31 cellular contexts compared by ENCODE assay signal in genomic region chrX:36626898-36627297, GRCh38.
"Had no signal": no experiment of that assay in that cellular context is flagged by ENCODE, and none has a peak within 500 bp of the region (broad histone marks: within the 10 kb centered on the region; RNA-seq: fewer than 3 reads in every experiment).

No MANE protein-coding gene starts in this region.

- H3K27ac ChIP-seq: neutrophil, pancreas, prostate gland, skin epidermis, spleen, suprapubic skin, testis, tibial artery, transverse colon, upper lobe of right lung, uterus had no signal

- H3K4me3 Mint-ChIP-seq: naive thymus-derived CD8-positive, alpha-beta T cell; natural killer cell treated with Interleukin-12 subunit alpha and Interleukin-12 subunit beta and Interleukin-15 and Interleukin-18, amount 100 ng/mL, for 72 hours; nephron progenitor cell; neural crest cell; stimulated activated memory B cell treated with anti-CD40 and anti-IgM and Interleukin-4, amounts not matched to agents 10 μg/mL and 1 μg/mL and 100 μg/mL, for 72 hours; stimulated activated naive CD8-positive, alpha-beta T cell treated with anti-CD3 and anti-CD28 coated beads, Interleukin-15, amount 100 ng/mL, for 72 hours; type B pancreatic cell had no signal

- H3K27me3 Mint-ChIP-seq: naive thymus-derived CD8-positive, alpha-beta T cell; stimulated activated memory B cell treated with anti-CD40 and anti-IgM and Interleukin-4, amounts not matched to agents 10 μg/mL and 1 μg/mL and 100 μg/mL, for 72 hours; stimulated activated naive CD8-positive, alpha-beta T cell treated with anti-CD3 and anti-CD28 coated beads, Interleukin-15, amount 100 ng/mL, for 72 hours; type B pancreatic cell had no signal

- ATAC-seq: naive thymus-derived CD8-positive, alpha-beta T cell; natural killer cell treated with Interleukin-12 subunit alpha and Interleukin-12 subunit beta and Interleukin-15 and Interleukin-18, amount 100 ng/mL, for 72 hours; pancreas; sciatic nerve; stimulated activated memory B cell treated with anti-CD40 and anti-IgM and Interleukin-4, amounts not matched to agents 10 μg/mL and 1 μg/mL and 100 μg/mL, for 72 hours; stimulated activated naive CD8-positive, alpha-beta T cell treated with anti-CD3 and anti-CD28 coated beads, Interleukin-15, amount 100 ng/mL, for 72 hours; stimulated activated naive CD8-positive, alpha-beta T cell treated with anti-CD3 and anti-CD28 coated beads, Interleukin-15, Interleukin-2, amounts not matched to agents 100 U/mL and 50 U/mL, for 24 hours; upper lobe of right lung had no signal

- H3K27me3 ChIP-seq: neutrophil, right atrium auricular region, suprapubic skin, testis, tibial artery, transverse colon, upper lobe of right lung had no signal

- H3K4me2 ChIP-seq: smooth muscle cell had no signal

- H3K4me1 Mint-ChIP-seq: naive thymus-derived CD8-positive, alpha-beta T cell; nephron progenitor cell; neural crest cell; stimulated activated memory B cell treated with anti-CD40 and anti-IgM and Interleukin-4, amounts not matched to agents 10 μg/mL and 1 μg/mL and 100 μg/mL, for 72 hours; stimulated activated naive CD8-positive, alpha-beta T cell treated with anti-CD3 and anti-CD28 coated beads, Interleukin-15, amount 100 ng/mL, for 72 hours had no signal

- H3K4me3 ChIP-seq: pancreas, prostate gland, right atrium auricular region, skin epidermis, smooth muscle cell, spleen, suprapubic skin, testis, tibial artery, transverse colon, upper lobe of right lung, uterus had no signal

- H3K36me3 ChIP-seq: neutrophil, pancreas, prostate gland, right atrium auricular region, spleen, suprapubic skin, tibial artery, transverse colon, upper lobe of right lung, uterus had no signal

- H3K9me3 Mint-ChIP-seq: type B pancreatic cell had no signal

- H3K9me3 ChIP-seq: neutrophil, pancreas, prostate gland, right atrium auricular region, spleen, suprapubic skin, testis, tibial artery, transverse colon, upper lobe of right lung, uterus had no signal

- H3K4me1 ChIP-seq: pancreas, prostate gland, right atrium auricular region, spleen, suprapubic skin, testis, tibial artery, transverse colon, upper lobe of right lung, uterus had no signal

- DNase-seq: naive thymus-derived CD8-positive, alpha-beta T cell; nephron progenitor cell; nucleus accumbens; pancreas; retina; spleen; stimulated activated CD4-positive, alpha-beta T cell treated with anti-CD3 and anti-CD28 coated beads, Interleukin-12 subunit alpha, Interleukin-12 subunit beta, amount 100 ng/mL, for 4 hours; stimulated activated CD4-positive, alpha-beta T cell treated with anti-CD3 and anti-CD28 coated beads, Interleukin-1b, Interleukin-23, amount 100 ng/mL, for 48 hours; stimulated activated CD4-positive, alpha-beta T cell treated with anti-CD3 and anti-CD28 coated beads, Interleukin-4, amount 100 ng/mL, for 1 hour; stimulated activated CD4-positive, alpha-beta T cell treated with anti-CD3 and anti-CD28 coated beads, Interleukin-4, amount 100 ng/mL, for 4 hours; stimulated activated CD8-positive, alpha-beta memory T cell treated with anti-CD3 and anti-CD28 coated beads, Interleukin-4, amount 100 ng/mL, for 48 hours; stimulated activated naive CD4-positive, alpha-beta T cell; stimulated activated naive CD8-positive, alpha-beta T cell treated with anti-CD3 and anti-CD28 coated beads, Interleukin-15, amount 100 ng/mL, for 72 hours; stimulated activated naive CD8-positive, alpha-beta T cell treated with anti-CD3 and anti-CD28 coated beads, Interleukin-15, Interleukin-2, amounts not matched to agents 100 U/mL and 50 U/mL, for 24 hours; substantia nigra; testis; tibial artery; transverse colon; upper lobe of right lung; uterus had no signal

- H3K36me3 Mint-ChIP-seq: naive thymus-derived CD8-positive, alpha-beta T cell; stimulated activated memory B cell treated with anti-CD40 and anti-IgM and Interleukin-4, amounts not matched to agents 10 μg/mL and 1 μg/mL and 100 μg/mL, for 72 hours; type B pancreatic cell had no signal

- H3K27ac Mint-ChIP-seq: naive thymus-derived CD8-positive, alpha-beta T cell; natural killer cell treated with Interleukin-12 subunit alpha and Interleukin-12 subunit beta and Interleukin-15 and Interleukin-18, amount 100 ng/mL, for 72 hours; nephron progenitor cell; stimulated activated memory B cell treated with anti-CD40 and anti-IgM and Interleukin-4, amounts not matched to agents 10 μg/mL and 1 μg/mL and 100 μg/mL, for 72 hours; stimulated activated naive CD8-positive, alpha-beta T cell treated with anti-CD3 and anti-CD28 coated beads, Interleukin-15, amount 100 ng/mL, for 72 hours; type B pancreatic cell had no signal
